In the genomic region with DNA sequence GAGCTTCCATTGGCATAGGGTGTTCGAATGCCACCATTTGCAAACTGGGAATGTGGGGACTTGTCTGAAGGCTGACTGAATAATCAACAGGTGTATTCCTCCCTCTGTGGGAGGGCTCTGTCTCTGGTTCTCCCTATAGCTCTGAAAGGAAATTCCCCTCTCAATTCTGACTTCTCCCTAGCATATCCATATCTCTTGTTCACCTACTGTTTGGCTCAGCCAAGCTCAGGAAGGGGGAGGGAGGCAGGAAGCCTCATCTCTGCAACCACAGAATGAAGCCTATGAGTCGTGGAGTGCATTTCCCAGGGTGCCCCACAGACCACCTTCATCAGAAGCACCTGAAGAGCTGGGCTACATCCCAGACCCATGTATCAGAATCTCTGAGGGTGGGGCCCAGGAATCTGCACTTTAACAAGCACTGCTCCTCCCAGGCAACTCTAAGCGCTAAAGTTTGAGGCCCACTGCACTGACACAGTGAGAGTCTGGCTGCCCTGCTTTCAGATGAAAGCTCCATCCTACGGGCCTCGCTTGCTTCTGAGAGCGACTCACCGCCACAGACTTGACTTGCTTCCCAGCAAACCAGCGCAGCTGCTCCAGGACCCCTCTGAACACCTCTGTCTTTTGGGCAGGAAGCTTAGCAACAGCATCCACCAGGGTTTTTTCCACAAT, we compare ENCODE assay signal across 1 cellular context.
A peak's percentile ranks its signal among the peaks of the same experiment; 100 is the strongest.
TF ChIP-seq lines count a peak whose summit lies in the region.

No MANE protein-coding gene starts in this region.

TF ChIP-seq in H1, 55 proteins besides CTCF, POLR2A, EP300 and RAD21:
- no peak for TF ChIP-seq NANOG (IDR thresholded peaks at IDR 0.05; ENCODE audit: insufficient read depth, low read depth, low read length, poor library complexity, severe bottlenecking)
- TF ChIP-seq SUZ12 (IDR thresholded peaks at IDR 0.05; ENCODE audit: low read length): no peak
- no peak for TF ChIP-seq BACH1 (IDR thresholded peaks at IDR 0.05; ENCODE audit: low read length)
- no peak for TF ChIP-seq GTF2F1 (IDR thresholded peaks at IDR 0.05; ENCODE audit: borderline replicate concordance, low read depth, low read length)
- TF ChIP-seq RNF2 (IDR thresholded peaks at IDR 0.05; ENCODE audit: borderline replicate concordance, low read depth, low read length, missing control alignments, poor library complexity, severe bottlenecking): no peak
- TF ChIP-seq POU5F1 (IDR thresholded peaks at IDR 0.05; ENCODE audit: low read depth, low read length): no peak
- no peak for TF ChIP-seq SRF (IDR thresholded peaks at IDR 0.05; ENCODE audit: low read depth, low read length)
- TF ChIP-seq SP2 (IDR thresholded peaks at IDR 0.05; ENCODE audit: low read length): no peak
- TF ChIP-seq YY1 (IDR thresholded peaks at IDR 0.05; ENCODE audit: low read depth, low read length): peak; percentile 50; the same call in 1 of the 2 replicates
- TF ChIP-seq SIRT6 (IDR thresholded peaks at IDR 0.05; ENCODE audit: low read length): no peak
- TF ChIP-seq TEAD4 (IDR thresholded peaks at IDR 0.05; ENCODE audit: low read depth, low read length): no peak
- TF ChIP-seq, protein P1, sequence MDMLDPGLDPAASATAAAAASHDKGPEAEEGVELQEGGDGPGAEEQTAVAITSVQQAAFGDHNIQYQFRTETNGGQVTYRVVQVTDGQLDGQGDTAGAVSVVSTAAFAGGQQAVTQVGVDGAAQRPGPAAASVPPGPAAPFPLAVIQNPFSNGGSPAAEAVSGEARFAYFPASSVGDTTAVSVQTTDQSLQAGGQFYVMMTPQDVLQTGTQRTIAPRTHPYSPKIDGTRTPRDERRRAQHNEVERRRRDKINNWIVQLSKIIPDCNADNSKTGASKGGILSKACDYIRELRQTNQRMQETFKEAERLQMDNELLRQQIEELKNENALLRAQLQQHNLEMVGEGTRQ (IDR thresholded peaks at IDR 0.05; ENCODE audit: low read length): no peak
- TF ChIP-seq CEBPB (IDR thresholded peaks at IDR 0.05; ENCODE audit: low read depth, low read length): no peak
- 0 out of 2 replicates have a peak, but pooled peaks have one; percentile 16 for TF ChIP-seq SP1 (IDR thresholded peaks at IDR 0.05; ENCODE audit: low read depth, low read length)
TF ChIP-seq in H1: peak in this region for 2.
